In the genomic region with DNA sequence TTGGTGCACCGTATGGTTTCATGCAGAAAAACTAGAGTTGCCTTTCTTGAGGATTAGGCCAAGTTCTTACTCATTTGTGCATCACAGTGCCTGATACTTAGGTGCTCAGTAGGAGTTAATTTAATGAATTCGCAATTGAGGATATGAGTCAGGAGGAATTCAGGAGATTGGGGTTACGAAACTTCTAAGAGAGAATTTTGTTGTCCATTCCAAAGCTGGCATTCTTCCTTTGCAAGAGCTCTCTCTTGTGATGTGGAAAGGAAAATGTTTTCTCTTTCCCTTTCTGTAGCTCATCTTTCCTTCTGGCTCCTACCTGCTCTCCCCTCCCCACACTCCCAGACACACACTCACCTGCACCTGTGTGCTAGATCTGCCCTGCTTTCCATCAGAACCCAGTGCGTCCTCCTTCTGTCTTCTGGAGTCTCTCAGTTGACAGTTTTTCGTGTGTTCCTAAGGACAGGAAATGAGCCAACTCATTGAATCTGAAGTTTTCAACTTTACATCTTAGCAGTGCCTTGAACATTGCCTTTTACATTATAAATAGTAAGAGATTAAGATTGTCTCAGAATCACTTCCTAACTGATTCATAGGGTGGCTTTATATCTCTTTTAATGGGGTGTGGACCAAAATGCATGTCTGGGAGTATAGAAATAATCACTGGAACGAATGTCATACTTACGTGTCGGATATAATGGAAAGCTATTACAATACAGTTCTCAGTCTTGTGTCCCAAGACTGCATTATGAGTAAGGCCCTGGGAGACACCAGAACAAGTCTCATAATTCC, we compare ENCODE assay signal across 1 cellular context.
A peak's percentile ranks its signal among the peaks of the same experiment; 100 is the strongest.
TF ChIP-seq lines count a peak whose summit lies in the region.

No MANE protein-coding gene starts in this region.

TF ChIP-seq in IMR-90, 13 proteins besides CTCF, POLR2A, EP300 and RAD21:
- TF ChIP-seq CHD1 (IDR thresholded peaks at IDR 0.05; ENCODE audit: low read depth, low read length) (no peak), FOS (IDR thresholded peaks at IDR 0.05; ENCODE audit: low read depth, low read length) (peak; percentile 29; the same call in 1 of the 2 replicates), NFE2L2 (IDR thresholded peaks at IDR 0.05; ENCODE audit: low read depth, low read length) (no peak), SMC3 (IDR thresholded peaks at IDR 0.05; ENCODE audit: low read depth, low read length) (no peak), MAZ (IDR thresholded peaks at IDR 0.05; ENCODE audit: borderline replicate concordance, low read depth, low read length) (no peak), CEBPB (IDR thresholded peaks at IDR 0.05; ENCODE audit: low read depth, low read length) (peak; percentile 87), RFX5 (IDR thresholded peaks at IDR 0.05; ENCODE audit: low read depth, low read length) (no peak)
